Comparison of ENCODE assay signal across 16 cellular contexts in the genomic region with DNA sequence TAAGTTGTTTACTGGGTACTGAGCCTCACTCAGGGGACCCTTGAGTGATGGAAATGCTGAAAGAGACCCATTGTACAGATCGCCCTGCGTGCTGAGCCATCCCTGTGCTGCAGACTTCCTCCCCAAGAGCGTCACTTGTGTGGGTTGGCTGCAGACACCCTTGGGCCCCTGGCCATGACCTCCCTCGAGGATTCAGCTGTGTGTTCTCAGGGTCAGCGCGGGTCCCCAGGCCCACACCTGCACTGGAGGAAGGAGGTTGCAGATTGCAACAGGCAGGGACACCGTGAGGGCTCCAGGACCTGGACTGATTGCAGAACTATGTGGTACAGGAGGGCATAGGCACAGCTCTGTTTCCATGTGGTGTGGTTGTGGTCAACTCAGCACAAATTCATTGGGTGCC. TPM values are rescaled to one million over a fixed set of nuclear protein-coding genes. Genes with fewer than 3 reads are reported as not detected.
DNase-seq lines count a peak whose midpoint lies in the region; ATAC-seq and TF ChIP-seq lines count a peak whose summit lies in the region.
"Had no signal": no experiment of that assay in that cellular context is flagged by ENCODE, and none has a peak within 500 bp of the region (broad histone marks: within the 10 kb centered on the region; RNA-seq: fewer than 3 reads in every experiment).

No MANE protein-coding gene starts in this region.

- CTCF ChIA-PET in CD4-positive, alpha-beta T cell (lab: Charles Lee), result no interaction called here

- POLR2A ChIA-PET in CD4-positive, alpha-beta T cell (lab: Charles Lee), result no interaction called here

- no peaks in the 10 kb centered on the region for H3K9me3 ChIP-seq in CD4-positive, alpha-beta T cell (ENCODE audit: control insufficient read depth, low read length)
- H3K9me3 ChIP-seq in NT2/D1 (ENCODE audit: insufficient read depth, low read length) (no peaks in the 10 kb centered on the region), osteoblast (ENCODE audit: low read depth, low read length) (no peaks in the 10 kb centered on the region)
- no peaks in the 10 kb centered on the region for H3K9me3 ChIP-seq in effector memory CD4-positive, alpha-beta T cell (ENCODE audit: control insufficient read depth, low read length)
- H3K9me3 ChIP-seq: A549 had no signal

- H3K27me3 ChIP-seq in CD4-positive, alpha-beta T cell (ENCODE audit: control insufficient read depth, insufficient read depth, low read length), result no peaks in the 10 kb centered on the region
- no peaks in the 10 kb centered on the region for H3K27me3 ChIP-seq in NT2/D1 (ENCODE audit: insufficient read depth, insufficient read length)
- no peaks in the 10 kb centered on the region for H3K27me3 ChIP-seq in osteoblast (ENCODE audit: insufficient read depth, low read length)
- H3K27me3 ChIP-seq in effector memory CD4-positive, alpha-beta T cell (replicated peaks; ENCODE audit: control insufficient read depth, insufficient read depth, low read length, poor library complexity, severe bottlenecking), result no peaks in the 10 kb centered on the region

- no peak for ATAC-seq in CD4-positive, alpha-beta T cell (ENCODE audit: poor library complexity)
- ATAC-seq in effector memory CD8-positive, alpha-beta T cell (replicated peaks), result no peak
- no peak for ATAC-seq in GM19463 (IDR thresholded peaks at IDR 0.05; ENCODE audit: unreplicated experiment)
- ATAC-seq: A549 had no signal

- peak overlapping the region; percentile 4 for H3K4me3 Mint-ChIP-seq in CD4-positive, alpha-beta T cell
- H3K4me3 Mint-ChIP-seq in effector memory CD8-positive, alpha-beta T cell, result peak overlapping the region; percentile 60 to 62

- no peak for TF ChIP-seq CTCF in CD4-positive, alpha-beta T cell (IDR thresholded peaks at IDR 0.05)
- TF ChIP-seq CTCF in osteoblast (IDR thresholded peaks at IDR 0.05; ENCODE audit: extremely low read depth, low read depth, low read length), result no peak

- no peak overlapping the region for H3K27ac Mint-ChIP-seq in CD4-positive, alpha-beta T cell
- H3K27ac Mint-ChIP-seq in effector memory CD8-positive, alpha-beta T cell, result peak overlapping the region; percentile 33 to 77

- H3K36me3 Mint-ChIP-seq in CD4-positive, alpha-beta T cell (ENCODE audit: low read depth), result peaks cover 6% of the 10 kb centered on the region
- peaks cover 14% of the 10 kb centered on the region for H3K36me3 Mint-ChIP-seq in effector memory CD8-positive, alpha-beta T cell (ENCODE audit: insufficient read depth)

- H3K79me2 ChIP-seq in osteoblast (ENCODE audit: insufficient read depth, low read length), result peaks cover 92% of the 10 kb centered on the region

- H4K20me1 ChIP-seq in osteoblast (ENCODE audit: insufficient read depth, low read length), result peaks cover 52% of the 10 kb centered on the region

- no peak overlapping the region for H3K27ac ChIP-seq in CD4-positive, alpha-beta T cell (ENCODE audit: low read depth, low read length)
- H3K27ac ChIP-seq in osteoblast (ENCODE audit: low read depth, low read length), result no peak overlapping the region
- no peak overlapping the region for H3K27ac ChIP-seq in effector memory CD4-positive, alpha-beta T cell (ENCODE audit: insufficient read depth, low read length, poor library complexity, severe bottlenecking)
- H3K27ac ChIP-seq: A549, PC-9, RWPE1 had no signal

- no peaks in the 10 kb centered on the region for H3K9me3 Mint-ChIP-seq in CD4-positive, alpha-beta T cell
- no peaks in the 10 kb centered on the region for H3K9me3 Mint-ChIP-seq in effector memory CD8-positive, alpha-beta T cell
- H3K9me3 Mint-ChIP-seq: CD8-positive, alpha-beta memory T cell had no signal

- H2AFZ ChIP-seq in osteoblast (ENCODE audit: low read length), result no peak overlapping the region
- H2AFZ ChIP-seq: PC-9 had no signal

- peaks cover 65% of the 10 kb centered on the region for H3K4me1 Mint-ChIP-seq in CD4-positive, alpha-beta T cell (ENCODE audit: low read depth)
- H3K4me1 Mint-ChIP-seq in effector memory CD8-positive, alpha-beta T cell (ENCODE audit: low read depth in 2 of 2), result peaks cover 52 to 57% of the 10 kb centered on the region in 2 donors

- intact Hi-C loops in CD4-positive, alpha-beta T cell (cut with DNase I, micrococcal nuclease), result loop anchor here in 1 of 2 experiments (5.0 to 10.0 kb wide), 4 partner anchors 148 to 1885 kb away; partner anchors contain the start of genes C1orf35, IBA57, MRPL55 and TAF5L

- H3K36me3 ChIP-seq in NT2/D1 (ENCODE audit: insufficient read depth, insufficient read length, low read length), result peaks cover 58% of the 10 kb centered on the region
- no peaks in the 10 kb centered on the region for H3K36me3 ChIP-seq in osteoblast (ENCODE audit: insufficient read depth, low read length)
- no peaks in the 10 kb centered on the region for H3K36me3 ChIP-seq in effector memory CD4-positive, alpha-beta T cell (ENCODE audit: control insufficient read depth, insufficient read depth, low read length)

- no peak overlapping the region for H3K4me3 ChIP-seq in NT2/D1 (ENCODE audit: insufficient read length, low read depth)
- H3K4me3 ChIP-seq in osteoblast (ENCODE audit: insufficient read depth, low read length), result no peak overlapping the region
- H3K4me3 ChIP-seq in effector memory CD4-positive, alpha-beta T cell (ENCODE audit: insufficient read depth, low read depth, low read length, poor library complexity, severe bottlenecking), result no peak overlapping the region
- H3K4me3 ChIP-seq: A549, PC-9 had no signal

- peak overlapping the region; percentile 63 for H3K9ac ChIP-seq in NT2/D1 (ENCODE audit: insufficient read length, low read depth)

- H3K27me3 Mint-ChIP-seq in CD4-positive, alpha-beta T cell, result no peaks in the 10 kb centered on the region
- H3K27me3 Mint-ChIP-seq in effector memory CD8-positive, alpha-beta T cell, result no peaks in the 10 kb centered on the region

- H3K4me1 ChIP-seq in NT2/D1 (ENCODE audit: insufficient read depth, insufficient read length) (peaks cover 13% of the 10 kb centered on the region), osteoblast (ENCODE audit: insufficient read depth, low read length) (peaks cover 6% of the 10 kb centered on the region)
- H3K4me1 ChIP-seq in effector memory CD4-positive, alpha-beta T cell (ENCODE audit: control insufficient read depth, insufficient read depth, low read length, poor library complexity, severe bottlenecking), result peaks cover 15% of the 10 kb centered on the region

- DNase-seq in CD4-positive, alpha-beta T cell, result no peak
- DNase-seq in NT2/D1 (ENCODE audit: low read depth, low spot score) (no peak), osteoblast (ENCODE audit: insufficient read length, low spot score, missing footprints) (peak; percentile 41)
- no peak for DNase-seq in effector memory CD8-positive, alpha-beta T cell
- DNase-seq in effector memory CD4-positive, alpha-beta T cell, result no peak
- no peak for DNase-seq in activated T-cell treated with anti-CD3 and anti-CD28 coated beads, Interleukin-2, amount 50 U/mL, for 48 hours
- DNase-seq: CD8-positive, alpha-beta memory T cell; NCI-H1417 treated with DMSO at 0.1 percent for 48 hours; NCI-H187 treated with DMSO at 0.1 percent for 48 hours; NCI-H226; NCI-H524; PC-9; SIG-M5 had no signal

- no peak overlapping the region for H3K4me2 ChIP-seq in osteoblast (ENCODE audit: insufficient read depth, low read length)
- H3K4me2 ChIP-seq: A549, PC-9 had no signal

RNA-seq across cellular contexts. Expression of gene SNAP47, which starts 4.4 kb away (rescaled TPM):
- 10 to 100 TPM; 12.8 to 14.0 TPM for total RNA-seq in CD4-positive, alpha-beta T cell
- 47.7 and 51.4 TPM in 2 replicates for total RNA-seq in osteoblast

RNA-seq across cellular contexts. Expression of gene JMJD4, which starts 4.5 kb away (rescaled TPM):
- total RNA-seq in CD4-positive, alpha-beta T cell, result 10 to 100 TPM; 11.4 to 11.9 TPM
- 27.5 and 30.4 TPM in 2 replicates for total RNA-seq in osteoblast
